In the genomic region with DNA sequence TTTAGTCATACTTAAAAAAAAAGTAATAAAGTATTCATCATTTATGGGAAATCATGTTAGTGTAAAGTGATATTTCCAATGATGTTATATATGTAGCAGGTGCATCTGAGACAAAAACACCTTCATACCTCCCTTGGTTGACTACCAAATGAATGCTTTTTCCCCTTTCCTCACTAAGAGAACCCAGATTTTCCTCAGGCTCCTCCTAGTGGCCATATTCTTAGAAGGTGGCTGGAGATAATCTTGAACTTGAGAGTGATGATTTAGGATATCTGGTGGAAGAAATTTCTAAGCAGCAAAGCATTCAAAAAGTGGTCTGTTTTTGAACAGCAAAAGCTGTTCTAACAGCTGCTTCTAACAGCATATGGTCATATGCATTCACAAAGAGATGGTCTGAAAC, we compare ENCODE assay signal across 10 cellular contexts. TPM values are rescaled to one million over a fixed set of nuclear protein-coding genes. Genes with fewer than 3 reads are reported as not detected.
DNase-seq lines count a peak whose midpoint lies in the region; ATAC-seq and TF ChIP-seq lines count a peak whose summit lies in the region.
"Had no signal": no experiment of that assay in that cellular context is flagged by ENCODE, and none has a peak within 500 bp of the region (broad histone marks: within the 10 kb centered on the region; RNA-seq: fewer than 3 reads in every experiment).

No MANE protein-coding gene starts in this region.

- no peak overlapping the region for H3K27ac Mint-ChIP-seq in chondrocyte (ENCODE audit: unreplicated experiment)
- H3K27ac Mint-ChIP-seq in osteocyte (ENCODE audit: unreplicated experiment), result no peak overlapping the region

- H3K36me3 Mint-ChIP-seq in chondrocyte (ENCODE audit: low read depth) (no peaks in the 10 kb centered on the region), osteocyte (ENCODE audit: unreplicated experiment) (no peaks in the 10 kb centered on the region)

- no peaks in the 10 kb centered on the region for H3K36me3 ChIP-seq in body of pancreas (replicated peaks in 1 of 2; ENCODE audit: insufficient read depth in 1 of 2, low read depth in 2 of 2)

- H3K4me1 Mint-ChIP-seq in chondrocyte (ENCODE audit: low read depth), result no peaks in the 10 kb centered on the region
- no peaks in the 10 kb centered on the region for H3K4me1 Mint-ChIP-seq in osteocyte (ENCODE audit: unreplicated experiment)

- H3K9me3 Mint-ChIP-seq in chondrocyte (ENCODE audit: low read depth), result no peaks in the 10 kb centered on the region
- no peaks in the 10 kb centered on the region for H3K9me3 Mint-ChIP-seq in osteocyte (ENCODE audit: unreplicated experiment)

- POLR2A ChIA-PET in HEK293T (lab: Yijun Ruan, JAX), result no interaction called here

- TF ChIP-seq CTCF in chondrocyte (IDR thresholded peaks at IDR 0.05) (peak; percentile 75), osteocyte (IDR thresholded peaks at IDR 0.05) (peak; percentile 55), body of pancreas (IDR thresholded peaks at IDR 0.05) (peak in 3 of 7 experiments; percentile 21 to 36 (median 32))

- H3K9me3 ChIP-seq in body of pancreas, result peaks cover 0 to 7% (median 0%) of the 10 kb centered on the region in 3 donors

- CTCF ChIA-PET in HEK293T (lab: Yijun Ruan, JAX), result no interaction called here

- no peak overlapping the region for H3K4me3 ChIP-seq in body of pancreas

- intact Hi-C loops in body of pancreas (cut with DNase I), result no loop called here

- H3K27me3 ChIP-seq in body of pancreas, result no peaks in the 10 kb centered on the region

- ATAC-seq in body of pancreas, result no peak

- H3K4me3 Mint-ChIP-seq in chondrocyte (ENCODE audit: unreplicated experiment) (no peak overlapping the region), osteocyte (ENCODE audit: unreplicated experiment) (no peak overlapping the region)

- no peak for TF ChIP-seq POLR2A in body of pancreas (IDR thresholded peaks at IDR 0.05)

- no peak overlapping the region for H3K27ac ChIP-seq in body of pancreas

- no peaks in the 10 kb centered on the region for H3K4me1 ChIP-seq in body of pancreas

- H3K27me3 Mint-ChIP-seq in chondrocyte (ENCODE audit: low read depth) (peaks cover 6% of the 10 kb centered on the region), osteocyte (ENCODE audit: unreplicated experiment) (peaks cover 10% of the 10 kb centered on the region)

- DNase-seq in GM03348 (ENCODE audit: low spot score) (peak; percentile 14), LoVo (ENCODE audit: low spot score) (peak; percentile 16), chondrocyte (ENCODE audit: low spot score) (no peak), osteocyte (ENCODE audit: extremely low spot score, unreplicated experiment) (no peak), EL (no peak), body of pancreas (no peak), hippocampal formation (lab: John Stamatoyannopoulos, UW) (no peak), HEK293T (ENCODE audit: extremely low spot score) (no peak)
- DNase-seq: activated CD8-positive, alpha-beta memory T cell treated with anti-CD3 and anti-CD28 coated beads, Interleukin-2, amount 50 U/mL, for 4 hours; NK-92 treated with Interleukin-12 subunit alpha and Interleukin-12 subunit beta, amount 100 ng/mL, for 24 hours had no signal

TF ChIP-seq in HEK293T, 16 proteins besides CTCF, POLR2A, EP300 and RAD21:
- TF ChIP-seq HDGF (IDR thresholded peaks at IDR 0.05; ENCODE audit: borderline replicate concordance) (no peak), FOXM1 (IDR thresholded peaks at IDR 0.05; ENCODE audit: borderline replicate concordance) (no peak), L3MBTL2 (conservative IDR thresholded peaks at IDR 0.05) (no peak), FOXA1 (IDR thresholded peaks at IDR 0.05) (no peak), LEF1 (IDR thresholded peaks at IDR 0.05; ENCODE audit: borderline replicate concordance) (no peak), SP1 (IDR thresholded peaks at IDR 0.05) (no peak), ELF4 (IDR thresholded peaks at IDR 0.05) (no peak), TARDBP (IDR thresholded peaks at IDR 0.05) (no peak), ZNF384 (IDR thresholded peaks at IDR 0.05) (no peak), ARNT (IDR thresholded peaks at IDR 0.05) (no peak), CTBP1 (IDR thresholded peaks at IDR 0.05; ENCODE audit: borderline replicate concordance) (no peak), SUZ12 (IDR thresholded peaks at IDR 0.05) (no peak), NFRKB (IDR thresholded peaks at IDR 0.05) (no peak)
- TF ChIP-seq, protein P1, sequence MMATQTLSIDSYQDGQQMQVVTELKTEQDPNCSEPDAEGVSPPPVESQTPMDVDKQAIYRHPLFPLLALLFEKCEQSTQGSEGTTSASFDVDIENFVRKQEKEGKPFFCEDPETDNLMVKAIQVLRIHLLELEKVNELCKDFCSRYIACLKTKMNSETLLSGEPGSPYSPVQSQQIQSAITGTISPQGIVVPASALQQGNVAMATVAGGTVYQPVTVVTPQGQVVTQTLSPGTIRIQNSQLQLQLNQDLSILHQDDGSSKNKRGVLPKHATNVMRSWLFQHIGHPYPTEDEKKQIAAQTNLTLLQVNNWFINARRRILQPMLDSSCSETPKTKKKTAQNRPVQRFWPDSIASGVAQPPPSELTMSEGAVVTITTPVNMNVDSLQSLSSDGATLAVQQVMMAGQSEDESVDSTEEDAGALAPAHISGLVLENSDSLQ (IDR thresholded peaks at IDR 0.05), result no peak

RNA-seq across cellular contexts. Expression of a gene that starts 16.8 kb away (rescaled TPM):
- total RNA-seq in chondrocyte (0.02 TPM in 1 of 3 replicates, not detected in the others), osteocyte (not detected in 2 replicates), body of pancreas (under 1 TPM; 0.52 to 0.99 TPM)

Comparison
In these comparisons a context has a peak if more than half of its experiments do, and no peak if none do; other contexts are left out.
1. DNase-seq: peak in GM03348 (single experiment) and LoVo (single experiment); none in chondrocyte (single experiment), osteocyte (single experiment), EL (single experiment), body of pancreas (0 of 4), hippocampal formation (0 of 2) and HEK293T (single experiment).